Comparison of ENCODE assay signal across 1 cellular context in the genomic region with DNA sequence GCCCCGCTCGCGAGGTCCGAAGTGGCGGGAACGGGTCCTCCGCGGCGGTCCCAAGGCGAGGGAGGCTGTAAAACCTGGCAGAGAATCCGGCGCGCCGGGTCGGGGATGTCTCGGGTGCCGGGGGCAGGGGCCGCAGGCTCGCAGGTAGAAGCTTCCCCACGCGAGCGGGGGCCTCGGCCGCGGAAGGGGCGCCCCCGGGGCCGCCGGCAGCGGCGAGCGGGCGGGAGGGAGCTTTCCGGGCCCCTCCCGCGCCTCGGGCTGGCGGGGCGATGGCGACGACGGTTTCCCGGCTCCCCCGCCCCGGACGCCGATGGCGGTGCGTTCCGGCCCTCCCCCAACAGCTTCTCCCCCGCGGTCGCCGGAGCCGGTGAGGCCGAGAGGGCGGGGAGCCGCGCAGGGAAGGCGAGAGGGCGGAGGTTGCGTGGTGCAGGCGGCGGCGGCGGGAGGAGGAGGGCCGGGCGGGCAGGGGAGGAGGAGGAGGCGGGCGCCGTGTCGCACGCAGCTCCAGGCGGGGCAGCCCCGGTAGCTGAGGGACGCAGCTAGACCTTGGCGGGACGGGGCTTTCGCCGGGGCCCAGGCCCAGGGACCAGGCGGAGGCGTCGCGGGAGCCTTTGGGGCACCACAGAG.
TF ChIP-seq lines count a peak whose summit lies in the region.

TSS of gene CUL1 (plus strand) at position 507 of the 627 bp plus-strand sequence. CDS start 31,220 bp downstream, outside the sequence.

TF ChIP-seq in HepG2, 621 proteins besides CTCF, POLR2A, EP300 and RAD21 (continued from another document and continues in another):
- TF ChIP-seq KAT2B (IDR thresholded peaks at IDR 0.05; ENCODE audit: borderline replicate concordance, low read depth, low read length) (no peak), IRF2 (CRISPR knock-in tag; IDR thresholded peaks at IDR 0.05) (no peak), HOMEZ (CRISPR knock-in tag; IDR thresholded peaks at IDR 0.05; ENCODE audit: low read depth) (no peak), MXD1 (CRISPR knock-in tag; IDR thresholded peaks at IDR 0.05) (no peak), JUNB (CRISPR knock-in tag; IDR thresholded peaks at IDR 0.05; ENCODE audit: borderline replicate concordance) (no peak), ZNF678 (CRISPR knock-in tag; IDR thresholded peaks at IDR 0.05) (peak; percentile 29; the same call in 1 of the 2 replicates), ZNF557 (CRISPR knock-in tag; IDR thresholded peaks at IDR 0.05) (no peak), NKX3-1 (CRISPR knock-in tag; IDR thresholded peaks at IDR 0.05) (no peak), ZNF235 (CRISPR knock-in tag; IDR thresholded peaks at IDR 0.05; ENCODE audit: borderline replicate concordance) (peak; percentile 51; the same call in 1 of the 2 replicates), U2AF2 (IDR thresholded peaks at IDR 0.05; ENCODE audit: low read depth, low read length) (no peak), POGZ (CRISPR knock-in tag; IDR thresholded peaks at IDR 0.05) (peak; percentile 28; the same call in 1 of the 2 replicates), ZNF776 (CRISPR knock-in tag; IDR thresholded peaks at IDR 0.05) (0 out of 2 replicates have a peak, but pooled peaks have one; percentile 11), ELF3 (CRISPR knock-in tag; IDR thresholded peaks at IDR 0.05) (no peak), AKAP8 (CRISPR knock-in tag; IDR thresholded peaks at IDR 0.05) (no peak), AFF4 (CRISPR knock-in tag; IDR thresholded peaks at IDR 0.05) (no peak), CREM (IDR thresholded peaks at IDR 0.05) (no peak), CREM (CRISPR knock-in tag; IDR thresholded peaks at IDR 0.05) (no peak), ARID3A (IDR thresholded peaks at IDR 0.05; ENCODE audit: low read depth, low read length) (no peak), GPBP1L1 (CRISPR knock-in tag; IDR thresholded peaks at IDR 0.05) (no peak), ATAD3A (CRISPR knock-in tag; IDR thresholded peaks at IDR 0.05) (no peak), SNAPC2 (CRISPR knock-in tag; IDR thresholded peaks at IDR 0.05) (no peak), SUZ12 (IDR thresholded peaks at IDR 0.05; ENCODE audit: low read depth, low read length) (no peak), HIVEP1 (CRISPR knock-in tag; IDR thresholded peaks at IDR 0.05) (0 out of 2 replicates have a peak, but pooled peaks have one; percentile 26), MTF2 (CRISPR knock-in tag; IDR thresholded peaks at IDR 0.05; ENCODE audit: borderline replicate concordance) (no peak), ZNF572 (CRISPR knock-in tag; IDR thresholded peaks at IDR 0.05) (no peak), ZNF441 (CRISPR knock-in tag; IDR thresholded peaks at IDR 0.05; ENCODE audit: borderline replicate concordance) (0 out of 2 replicates have a peak, but pooled peaks have one; percentile 36), ZSCAN22 (CRISPR knock-in tag; IDR thresholded peaks at IDR 0.05) (no peak), ZNF629 (CRISPR knock-in tag; conservative IDR thresholded peaks at IDR 0.05) (no peak), SP140L (CRISPR knock-in tag; IDR thresholded peaks at IDR 0.05; ENCODE audit: borderline replicate concordance) (no peak), ZNF280B (CRISPR knock-in tag; IDR thresholded peaks at IDR 0.05; ENCODE audit: borderline replicate concordance) (no peak), ZNF713 (CRISPR knock-in tag; IDR thresholded peaks at IDR 0.05) (no peak), ZBTB3 (CRISPR knock-in tag; IDR thresholded peaks at IDR 0.05; ENCODE audit: borderline replicate concordance, low read depth) (no peak), GFI1 (CRISPR knock-in tag; IDR thresholded peaks at IDR 0.05; ENCODE audit: borderline replicate concordance) (no peak), BRCA1 (CRISPR knock-in tag; IDR thresholded peaks at IDR 0.05) (no peak), SMYD3 (CRISPR knock-in tag; IDR thresholded peaks at IDR 0.05) (no peak), ZNF33B (CRISPR knock-in tag; IDR thresholded peaks at IDR 0.05) (no peak), SKI (IDR thresholded peaks at IDR 0.05; ENCODE audit: partially characterized antibody) (peak; percentile 11), ZFP36 (IDR thresholded peaks at IDR 0.05; ENCODE audit: borderline replicate concordance, low read depth, low read length, partially characterized antibody) (no peak)
- TF ChIP-seq, protein P1, sequence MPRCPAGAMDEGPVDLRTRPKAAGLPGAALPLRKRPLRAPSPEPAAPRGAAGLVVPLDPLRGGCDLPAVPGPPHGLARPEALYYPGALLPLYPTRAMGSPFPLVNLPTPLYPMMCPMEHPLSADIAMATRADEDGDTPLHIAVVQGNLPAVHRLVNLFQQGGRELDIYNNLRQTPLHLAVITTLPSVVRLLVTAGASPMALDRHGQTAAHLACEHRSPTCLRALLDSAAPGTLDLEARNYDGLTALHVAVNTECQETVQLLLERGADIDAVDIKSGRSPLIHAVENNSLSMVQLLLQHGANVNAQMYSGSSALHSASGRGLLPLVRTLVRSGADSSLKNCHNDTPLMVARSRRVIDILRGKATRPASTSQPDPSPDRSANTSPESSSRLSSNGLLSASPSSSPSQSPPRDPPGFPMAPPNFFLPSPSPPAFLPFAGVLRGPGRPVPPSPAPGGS (CRISPR knock-in tag; IDR thresholded peaks at IDR 0.05) = 0 out of 2 replicates have a peak, but pooled peaks have one; percentile 39
- TF ChIP-seq, protein P2, sequence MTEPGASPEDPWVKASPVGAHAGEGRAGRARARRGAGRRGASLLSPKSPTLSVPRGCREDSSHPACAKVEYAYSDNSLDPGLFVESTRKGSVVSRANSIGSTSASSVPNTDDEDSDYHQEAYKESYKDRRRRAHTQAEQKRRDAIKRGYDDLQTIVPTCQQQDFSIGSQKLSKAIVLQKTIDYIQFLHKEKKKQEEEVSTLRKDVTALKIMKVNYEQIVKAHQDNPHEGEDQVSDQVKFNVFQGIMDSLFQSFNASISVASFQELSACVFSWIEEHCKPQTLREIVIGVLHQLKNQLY (CRISPR knock-in tag; IDR thresholded peaks at IDR 0.05) = no peak
- TF ChIP-seq, protein P3, sequence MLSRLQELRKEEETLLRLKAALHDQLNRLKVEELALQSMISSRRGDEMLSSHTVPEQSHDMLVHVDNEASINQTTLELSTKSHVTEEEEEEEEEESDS (CRISPR knock-in tag; IDR thresholded peaks at IDR 0.05; ENCODE audit: borderline replicate concordance) = no peak
- TF ChIP-seq, protein P4, sequence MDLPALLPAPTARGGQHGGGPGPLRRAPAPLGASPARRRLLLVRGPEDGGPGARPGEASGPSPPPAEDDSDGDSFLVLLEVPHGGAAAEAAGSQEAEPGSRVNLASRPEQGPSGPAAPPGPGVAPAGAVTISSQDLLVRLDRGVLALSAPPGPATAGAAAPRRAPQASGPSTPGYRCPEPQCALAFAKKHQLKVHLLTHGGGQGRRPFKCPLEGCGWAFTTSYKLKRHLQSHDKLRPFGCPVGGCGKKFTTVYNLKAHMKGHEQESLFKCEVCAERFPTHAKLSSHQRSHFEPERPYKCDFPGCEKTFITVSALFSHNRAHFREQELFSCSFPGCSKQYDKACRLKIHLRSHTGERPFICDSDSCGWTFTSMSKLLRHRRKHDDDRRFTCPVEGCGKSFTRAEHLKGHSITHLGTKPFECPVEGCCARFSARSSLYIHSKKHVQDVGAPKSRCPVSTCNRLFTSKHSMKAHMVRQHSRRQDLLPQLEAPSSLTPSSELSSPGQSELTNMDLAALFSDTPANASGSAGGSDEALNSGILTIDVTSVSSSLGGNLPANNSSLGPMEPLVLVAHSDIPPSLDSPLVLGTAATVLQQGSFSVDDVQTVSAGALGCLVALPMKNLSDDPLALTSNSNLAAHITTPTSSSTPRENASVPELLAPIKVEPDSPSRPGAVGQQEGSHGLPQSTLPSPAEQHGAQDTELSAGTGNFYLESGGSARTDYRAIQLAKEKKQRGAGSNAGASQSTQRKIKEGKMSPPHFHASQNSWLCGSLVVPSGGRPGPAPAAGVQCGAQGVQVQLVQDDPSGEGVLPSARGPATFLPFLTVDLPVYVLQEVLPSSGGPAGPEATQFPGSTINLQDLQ (CRISPR knock-in tag; IDR thresholded peaks at IDR 0.05) = no peak
